Comparison of ENCODE assay signal across 1 cellular context in the genomic region with DNA sequence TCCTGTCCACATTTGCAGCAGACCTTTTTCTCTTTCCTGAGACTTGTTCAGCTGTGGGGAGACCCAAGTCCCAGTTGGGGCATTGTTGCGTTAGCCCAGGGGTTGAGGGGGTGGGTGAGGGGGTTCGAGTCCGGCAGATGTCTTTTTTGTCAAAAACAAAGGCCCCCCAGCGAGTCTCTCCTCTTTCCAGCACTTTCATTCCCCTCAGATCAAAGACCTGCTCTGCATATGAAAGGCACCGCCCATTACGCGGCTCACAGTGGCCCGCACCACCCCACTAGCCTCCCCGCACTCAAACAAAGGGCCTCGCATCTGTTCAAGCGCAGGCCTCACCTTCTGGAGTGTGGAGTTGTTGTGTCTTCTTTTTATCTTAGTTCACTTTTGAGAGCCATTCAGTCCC.
TF ChIP-seq lines count a peak whose summit lies in the region.

No MANE protein-coding gene starts in this region.

TF ChIP-seq in GM23338, 12 proteins besides CTCF, POLR2A, EP300 and RAD21 (continued from another document):
- peak; percentile 81 for TF ChIP-seq NANOG (IDR thresholded peaks at IDR 0.05; ENCODE audit: borderline replicate concordance)
- TF ChIP-seq, protein P1, sequence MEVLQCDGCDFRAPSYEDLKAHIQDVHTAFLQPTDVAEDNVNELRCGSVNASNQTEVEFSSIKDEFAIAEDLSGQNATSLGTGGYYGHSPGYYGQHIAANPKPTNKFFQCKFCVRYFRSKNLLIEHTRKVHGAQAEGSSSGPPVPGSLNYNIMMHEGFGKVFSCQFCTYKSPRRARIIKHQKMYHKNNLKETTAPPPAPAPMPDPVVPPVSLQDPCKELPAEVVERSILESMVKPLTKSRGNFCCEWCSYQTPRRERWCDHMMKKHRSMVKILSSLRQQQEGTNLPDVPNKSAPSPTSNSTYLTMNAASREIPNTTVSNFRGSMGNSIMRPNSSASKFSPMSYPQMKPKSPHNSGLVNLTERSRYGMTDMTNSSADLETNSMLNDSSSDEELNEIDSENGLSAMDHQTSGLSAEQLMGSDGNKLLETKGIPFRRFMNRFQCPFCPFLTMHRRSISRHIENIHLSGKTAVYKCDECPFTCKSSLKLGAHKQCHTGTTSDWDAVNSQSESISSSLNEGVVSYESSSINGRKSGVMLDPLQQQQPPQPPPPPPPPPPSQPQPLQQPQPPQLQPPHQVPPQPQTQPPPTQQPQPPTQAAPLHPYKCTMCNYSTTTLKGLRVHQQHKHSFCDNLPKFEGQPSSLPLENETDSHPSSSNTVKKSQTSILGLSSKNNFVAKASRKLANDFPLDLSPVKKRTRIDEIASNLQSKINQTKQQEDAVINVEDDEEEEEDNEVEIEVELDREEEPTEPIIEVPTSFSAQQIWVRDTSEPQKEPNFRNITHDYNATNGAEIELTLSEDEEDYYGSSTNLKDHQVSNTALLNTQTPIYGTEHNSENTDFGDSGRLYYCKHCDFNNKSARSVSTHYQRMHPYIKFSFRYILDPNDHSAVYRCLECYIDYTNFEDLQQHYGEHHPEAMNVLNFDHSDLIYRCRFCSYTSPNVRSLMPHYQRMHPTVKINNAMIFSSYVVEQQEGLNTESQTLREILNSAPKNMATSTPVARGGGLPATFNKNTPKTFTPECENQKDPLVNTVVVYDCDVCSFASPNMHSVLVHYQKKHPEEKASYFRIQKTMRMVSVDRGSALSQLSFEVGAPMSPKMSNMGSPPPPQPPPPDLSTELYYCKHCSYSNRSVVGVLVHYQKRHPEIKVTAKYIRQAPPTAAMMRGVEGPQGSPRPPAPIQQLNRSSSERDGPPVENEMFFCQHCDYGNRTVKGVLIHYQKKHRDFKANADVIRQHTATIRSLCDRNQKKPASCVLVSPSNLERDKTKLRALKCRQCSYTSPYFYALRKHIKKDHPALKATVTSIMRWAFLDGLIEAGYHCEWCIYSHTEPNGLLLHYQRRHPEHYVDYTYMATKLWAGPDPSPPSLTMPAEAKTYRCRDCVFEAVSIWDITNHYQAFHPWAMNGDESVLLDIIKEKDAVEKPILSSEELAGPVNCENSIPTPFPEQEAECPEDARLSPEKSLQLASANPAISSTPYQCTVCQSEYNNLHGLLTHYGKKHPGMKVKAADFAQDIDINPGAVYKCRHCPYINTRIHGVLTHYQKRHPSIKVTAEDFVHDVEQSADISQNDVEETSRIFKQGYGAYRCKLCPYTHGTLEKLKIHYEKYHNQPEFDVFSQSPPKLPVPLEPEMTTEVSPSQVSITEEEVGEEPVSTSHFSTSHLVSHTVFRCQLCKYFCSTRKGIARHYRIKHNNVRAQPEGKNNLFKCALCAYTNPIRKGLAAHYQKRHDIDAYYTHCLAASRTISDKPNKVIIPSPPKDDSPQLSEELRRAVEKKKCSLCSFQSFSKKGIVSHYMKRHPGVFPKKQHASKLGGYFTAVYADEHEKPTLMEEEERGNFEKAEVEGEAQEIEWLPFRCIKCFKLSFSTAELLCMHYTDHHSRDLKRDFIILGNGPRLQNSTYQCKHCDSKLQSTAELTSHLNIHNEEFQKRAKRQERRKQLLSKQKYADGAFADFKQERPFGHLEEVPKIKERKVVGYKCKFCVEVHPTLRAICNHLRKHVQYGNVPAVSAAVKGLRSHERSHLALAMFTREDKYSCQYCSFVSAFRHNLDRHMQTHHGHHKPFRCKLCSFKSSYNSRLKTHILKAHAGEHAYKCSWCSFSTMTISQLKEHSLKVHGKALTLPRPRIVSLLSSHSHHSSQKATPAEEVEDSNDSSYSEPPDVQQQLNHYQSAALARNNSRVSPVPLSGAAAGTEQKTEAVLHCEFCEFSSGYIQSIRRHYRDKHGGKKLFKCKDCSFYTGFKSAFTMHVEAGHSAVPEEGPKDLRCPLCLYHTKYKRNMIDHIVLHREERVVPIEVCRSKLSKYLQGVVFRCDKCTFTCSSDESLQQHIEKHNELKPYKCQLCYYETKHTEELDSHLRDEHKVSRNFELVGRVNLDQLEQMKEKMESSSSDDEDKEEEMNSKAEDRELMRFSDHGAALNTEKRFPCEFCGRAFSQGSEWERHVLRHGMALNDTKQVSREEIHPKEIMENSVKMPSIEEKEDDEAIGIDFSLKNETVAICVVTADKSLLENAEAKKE (CRISPR knock-in tag; IDR thresholded peaks at IDR 0.05), result no peak
